ENCODE assay signal across 23 cellular contexts in the genomic region with DNA sequence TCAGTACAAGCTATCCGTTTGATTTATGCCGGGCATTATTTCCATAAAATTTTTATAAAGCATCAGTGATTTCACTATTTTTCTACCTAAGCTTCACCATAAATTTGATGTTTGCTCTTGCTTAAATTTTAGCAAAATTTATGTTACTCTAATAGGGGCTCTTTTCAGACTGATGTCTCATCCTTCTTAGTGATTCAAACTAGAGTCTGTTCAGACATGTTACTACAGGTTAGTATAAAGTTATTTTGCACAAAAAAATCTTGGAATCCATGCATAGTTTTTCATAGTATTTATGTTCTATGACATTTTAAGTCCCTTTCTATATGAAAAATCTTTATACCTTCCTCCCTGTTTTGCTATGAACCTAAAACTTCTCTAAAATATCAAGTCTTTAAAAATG.
"Had no signal": no experiment of that assay in that cellular context is flagged by ENCODE, and none has a peak within 500 bp of the region (broad histone marks: within the 10 kb centered on the region; RNA-seq: fewer than 3 reads in every experiment).

No MANE protein-coding gene starts in this region.

- ATAC-seq: effector memory CD8-positive, alpha-beta T cell; gastrocnemius medialis; heart right ventricle; left cardiac atrium; left lung; left ventricle myocardium superior; lower lobe of right lung; mucosa of descending colon; naive thymus-derived CD8-positive, alpha-beta T cell had no signal

- H3K27ac ChIP-seq: colonic mucosa, esophagus muscularis mucosa, gastrocnemius medialis, heart right ventricle, left lung, lower lobe of right lung had no signal

- H3K27me3 ChIP-seq: colonic mucosa, esophagus muscularis mucosa, gastrocnemius medialis, heart right ventricle, left lung had no signal

- H3K4me1 ChIP-seq: colonic mucosa, esophagus muscularis mucosa, gastrocnemius medialis, heart right ventricle, left lung, lower lobe of right lung had no signal

- H3K36me3 ChIP-seq: colonic mucosa, esophagus muscularis mucosa, gastrocnemius medialis, heart right ventricle, left lung, lower lobe of right lung had no signal

- H3K4me3 ChIP-seq: colonic mucosa, esophagus muscularis mucosa, gastrocnemius medialis, heart right ventricle, left lung, lower lobe of right lung, mucosa of descending colon had no signal

- FAIRE-seq: endometrium, islet of Langerhans, keratinocyte had no signal

- DNase-seq: colonic mucosa; cortex of kidney; effector CD4-positive, alpha-beta T cell; effector memory CD8-positive, alpha-beta T cell; endodermal cell; foreskin melanocyte; gastrocnemius medialis; glutamatergic neuron; head of caudate nucleus; heart right ventricle; hippocampal formation; left cardiac atrium; left lung; left ventricle myocardium superior; lower lobe of right lung; mesenchymal stem cell; mucosa of descending colon; naive B cell; naive thymus-derived CD8-positive, alpha-beta T cell had no signal
